Comparison of ENCODE assay signal across 20 cellular contexts in the genomic region with DNA sequence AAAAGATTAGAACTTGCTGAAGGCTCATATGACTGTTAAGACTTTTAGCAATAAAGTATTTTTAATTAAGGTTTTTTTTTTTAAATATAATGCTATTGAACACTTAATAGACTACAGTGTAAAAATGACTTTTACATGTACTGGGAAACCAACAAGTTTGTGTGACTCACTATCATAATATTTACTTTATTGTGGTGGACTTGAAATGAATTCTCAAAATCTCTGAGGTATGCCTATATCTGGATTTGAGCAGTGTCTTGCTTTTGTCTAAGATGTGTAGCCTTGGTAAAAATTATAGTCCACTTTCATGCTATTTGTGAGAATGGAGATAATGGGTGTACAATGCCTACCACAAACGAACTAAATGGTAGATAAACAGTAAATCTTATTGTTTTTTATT. TPM values are rescaled to one million over a fixed set of nuclear protein-coding genes. Genes with fewer than 3 reads are reported as not detected.
DNase-seq lines count a peak whose midpoint lies in the region; ATAC-seq, FAIRE-seq and TF ChIP-seq lines count a peak whose summit lies in the region.
"Had no signal": no experiment of that assay in that cellular context is flagged by ENCODE, and none has a peak within 500 bp of the region (broad histone marks: within the 10 kb centered on the region; RNA-seq: fewer than 3 reads in every experiment).

No MANE protein-coding gene starts in this region.

- ATAC-seq in HCT116 = peak; percentile 49; the same call in 1 of the 2 replicates
- ATAC-seq in HG03095 (IDR thresholded peaks at IDR 0.05; ENCODE audit: unreplicated experiment) = no peak
- ATAC-seq: activated T-cell treated with anti-CD3 and anti-CD28 coated beads, Interleukin-2, amount 50 U/mL, for 4 hours; left ventricle myocardium superior had no signal

- BruUV-seq in HCT116 (replicated peaks; lab: Mats Ljungman, UMichigan) (no TSS peak), Caco-2 (replicated peaks; lab: Mats Ljungman, UMichigan) (no TSS peak)

- CTCF ChIA-PET in HCT116 (lab: Charles Lee) = no interaction called here
- CTCF ChIA-PET in Caco-2 (lab: Charles Lee) = no interaction called here

- H3K4me2 ChIP-seq in HCT116 (ENCODE audit: low read length) = peak overlapping the region; percentile 29; the same call in 1 of the 2 replicates
- H3K4me2 ChIP-seq in astrocyte (ENCODE audit: low read length) = peak overlapping the region; percentile 5

- H3K4me1 ChIP-seq in HCT116 (ENCODE audit: control insufficient read depth in 1 of 2, insufficient read depth in 2 of 2, low read length in 2 of 2) (peaks cover 4 to 8% of the 10 kb centered on the region in 2 experiments; a peak in 3 of 4 replicates), astrocyte (ENCODE audit: insufficient read depth, low read length) (peaks cover 7% of the 10 kb centered on the region), Caco-2 (no peaks in the 10 kb centered on the region)
- H3K4me1 ChIP-seq: SJCRH30, upper lobe of left lung had no signal

- H3K4me3 Mint-ChIP-seq in astrocyte (ENCODE audit: unreplicated experiment) (no peak overlapping the region), Caco-2 (ENCODE audit: unreplicated experiment) (no peak overlapping the region)
- H3K4me3 Mint-ChIP-seq: activated CD4-positive, alpha-beta memory T cell treated with anti-CD3 and anti-CD28 coated beads for 36 hours; activated naive CD8-positive, alpha-beta T cell treated with anti-CD3 and anti-CD28 coated beads, Interleukin-2, amount 10 ng/mL, durations not matched to agents 7 days and 5 days; activated T-cell treated with anti-CD3 and anti-CD28 coated beads, Interleukin-2, amount 50 U/mL, for 4 hours; CD8-positive, alpha-beta memory T cell had no signal

- H3K27ac Mint-ChIP-seq in astrocyte (ENCODE audit: unreplicated experiment) = no peak overlapping the region
- H3K27ac Mint-ChIP-seq in Caco-2 (ENCODE audit: unreplicated experiment) = no peak overlapping the region
- H3K27ac Mint-ChIP-seq: activated CD4-positive, alpha-beta memory T cell treated with anti-CD3 and anti-CD28 coated beads for 36 hours; activated naive CD8-positive, alpha-beta T cell treated with anti-CD3 and anti-CD28 coated beads, Interleukin-2, amount 10 ng/mL, durations not matched to agents 7 days and 5 days; CD8-positive, alpha-beta memory T cell had no signal

- no peaks in the 10 kb centered on the region for H3K27me3 Mint-ChIP-seq in astrocyte (ENCODE audit: low read depth, unreplicated experiment)
- H3K27me3 Mint-ChIP-seq in Caco-2 (ENCODE audit: insufficient read depth, unreplicated experiment) = no peaks in the 10 kb centered on the region
- H3K27me3 Mint-ChIP-seq: activated CD4-positive, alpha-beta memory T cell treated with anti-CD3 and anti-CD28 coated beads for 36 hours; activated naive CD8-positive, alpha-beta T cell treated with anti-CD3 and anti-CD28 coated beads, Interleukin-2, amount 10 ng/mL, durations not matched to agents 7 days and 5 days; CD8-positive, alpha-beta memory T cell had no signal

- H3K36me3 ChIP-seq in HCT116 (ENCODE audit: control insufficient read depth in 1 of 2, insufficient read depth in 2 of 2, low read length in 2 of 2) = no peaks in the 10 kb centered on the region
- H3K36me3 ChIP-seq in astrocyte (ENCODE audit: insufficient read depth, low read length) = no peaks in the 10 kb centered on the region
- H3K36me3 ChIP-seq in Caco-2 (ENCODE audit: control insufficient read depth, insufficient read depth, low read length) = no peaks in the 10 kb centered on the region
- H3K36me3 ChIP-seq: SJCRH30, upper lobe of left lung had no signal

- intact Hi-C loops in HCT116 (cut with micrococcal nuclease) = no loop called here
- intact Hi-C loops in Caco-2 (cut with micrococcal nuclease; ENCODE audit: unreplicated experiment) = no loop called here

- H3K9me3 ChIP-seq in HCT116 (ENCODE audit: control insufficient read depth in 1 of 2, insufficient read depth in 1 of 2, low read depth in 1 of 2, low read length in 2 of 2) (no peaks in the 10 kb centered on the region), astrocyte (ENCODE audit: insufficient read depth, low read depth, low read length) (no peaks in the 10 kb centered on the region), Caco-2 (no peaks in the 10 kb centered on the region)
- H3K9me3 ChIP-seq: SJCRH30, upper lobe of left lung had no signal

- DNase-seq in A172 (ENCODE audit: low spot score) (peak; percentile 31), HCT116 (ENCODE audit: low read depth, low spot score) (no peak), astrocyte (ENCODE audit: low read depth) (peak; percentile 75), fibroblast of the conjunctiva (ENCODE audit: low read depth) (peak; percentile 13), Caco-2 (no peak), GM19239 (ENCODE audit: insufficient read length, low spot score) (no peak)
- DNase-seq in activated naive CD4-positive, alpha-beta T cell (lab: John Stamatoyannopoulos, UW) = no peak
- DNase-seq: 8988T; activated CD4-positive, alpha-beta memory T cell treated with anti-CD3 and anti-CD28 coated beads for 36 hours; activated naive CD8-positive, alpha-beta T cell treated with anti-CD3 and anti-CD28 coated beads, Interleukin-2, amount 10 ng/mL, durations not matched to agents 7 days and 5 days; activated T-cell treated with anti-CD3 and anti-CD28 coated beads, Interleukin-2, amount 50 U/mL, for 4 hours; CD8-positive, alpha-beta memory T cell; GF-D8; left ventricle myocardium superior; NCI-H1436 treated with DMSO at 0.1 percent for 48 hours; posterior cingulate gyrus; SJCRH30; stimulated activated naive CD4-positive, alpha-beta T cell; upper lobe of left lung had no signal

- POLR2A ChIA-PET in HCT116 (lab: Charles Lee) = no interaction called here
- POLR2A ChIA-PET in Caco-2 (lab: Charles Lee) = no interaction called here

- TF ChIP-seq POLR2A in HCT116 (IDR thresholded peaks at IDR 0.05; ENCODE audit: borderline replicate concordance, extremely low read depth, insufficient read depth, insufficient read length) = no peak

- H3K27ac ChIP-seq in HCT116 (ENCODE audit: low read depth, low read length) = no peak overlapping the region
- H3K27ac ChIP-seq in astrocyte (ENCODE audit: low read depth, low read length) = no peak overlapping the region
- H3K27ac ChIP-seq: SJCRH30, upper lobe of left lung had no signal

- H3K9ac ChIP-seq in HCT116 (ENCODE audit: low read length) (no peak overlapping the region), astrocyte (ENCODE audit: low read length) (no peak overlapping the region)

- no peaks in the 10 kb centered on the region for H3K36me3 Mint-ChIP-seq in astrocyte (ENCODE audit: low read depth, unreplicated experiment)
- H3K36me3 Mint-ChIP-seq in Caco-2 (ENCODE audit: insufficient read depth, unreplicated experiment) = no peaks in the 10 kb centered on the region
- H3K36me3 Mint-ChIP-seq: activated CD4-positive, alpha-beta memory T cell treated with anti-CD3 and anti-CD28 coated beads for 36 hours; activated naive CD8-positive, alpha-beta T cell treated with anti-CD3 and anti-CD28 coated beads, Interleukin-2, amount 10 ng/mL, durations not matched to agents 7 days and 5 days; CD8-positive, alpha-beta memory T cell had no signal

- H3K27me3 ChIP-seq in HCT116 (ENCODE audit: insufficient read depth, low read length) (no peaks in the 10 kb centered on the region), astrocyte (ENCODE audit: insufficient read depth, low read length) (no peaks in the 10 kb centered on the region), Caco-2 (replicated peaks; ENCODE audit: control insufficient read depth, insufficient read depth, low read length) (no peaks in the 10 kb centered on the region)
- H3K27me3 ChIP-seq: SJCRH30, upper lobe of left lung had no signal

- TF ChIP-seq RAD21 in HCT116 (IDR thresholded peaks at IDR 0.05; ENCODE audit: low read depth) = no peak

- peaks cover 11% of the 10 kb centered on the region for H3K4me1 Mint-ChIP-seq in astrocyte (ENCODE audit: low read depth, unreplicated experiment)
- no peaks in the 10 kb centered on the region for H3K4me1 Mint-ChIP-seq in Caco-2 (ENCODE audit: low read depth, unreplicated experiment)
- H3K4me1 Mint-ChIP-seq: activated naive CD8-positive, alpha-beta T cell treated with anti-CD3 and anti-CD28 coated beads, Interleukin-2, amount 10 ng/mL, durations not matched to agents 7 days and 5 days; CD8-positive, alpha-beta memory T cell had no signal

- H3K4me3 ChIP-seq in HCT116 (replicated peaks in 1 of 2; ENCODE audit: low read depth in 1 of 2, low read length in 2 of 2) (no peak overlapping the region), astrocyte (ENCODE audit: insufficient read depth, low read depth, low read length) (no peak overlapping the region), Caco-2 (ENCODE audit: low read depth, low read length) (no peak overlapping the region)
- H3K4me3 ChIP-seq: SJCRH30, upper lobe of left lung had no signal

- H2AFZ ChIP-seq in HCT116 (ENCODE audit: low read depth, low read length, poor library complexity, severe bottlenecking) = no peak overlapping the region
- H2AFZ ChIP-seq in astrocyte (ENCODE audit: low read depth, low read length) = no peak overlapping the region

- no peaks in the 10 kb centered on the region for H4K20me1 ChIP-seq in HCT116 (ENCODE audit: insufficient read depth)
- H4K20me1 ChIP-seq in astrocyte (ENCODE audit: insufficient read depth, low read length) = no peaks in the 10 kb centered on the region

- H3K79me2 ChIP-seq in HCT116 (ENCODE audit: insufficient read depth, low read length) (no peaks in the 10 kb centered on the region), astrocyte (ENCODE audit: insufficient read depth, low read length) (no peaks in the 10 kb centered on the region)

- FAIRE-seq in astrocyte (lab: Jason Lieb, UNC) (peak; percentile 26), GM19239 (lab: Jason Lieb, UNC) (no peak)

- H3K9me2 ChIP-seq in HCT116 (ENCODE audit: insufficient read depth) = no peaks in the 10 kb centered on the region

- RAD21 ChIA-PET in HCT116 (lab: Charles Lee; ENCODE audit: low non-redundant PET in 1 of 2, low total read pairs in 2 of 2, uncharacterized antibody in 2 of 2, unreplicated experiment in 2 of 2) = no interaction called here

- no peak for TF ChIP-seq CTCF in HCT116 (IDR thresholded peaks at IDR 0.05 in 2 of 3, conservative IDR thresholded peaks at IDR 0.05 in 1 of 3; ENCODE audit: borderline replicate concordance in 1 of 3, insufficient read depth in 1 of 3, low read depth in 2 of 3, low read length in 2 of 3)
- no peak for TF ChIP-seq CTCF in astrocyte (IDR thresholded peaks at IDR 0.05; ENCODE audit: insufficient read depth, low read depth, low read length)
- TF ChIP-seq CTCF in Caco-2 (IDR thresholded peaks at IDR 0.05; ENCODE audit: insufficient read depth in 1 of 2, low read depth in 1 of 2, low read length in 1 of 2, severe bottlenecking in 1 of 2, unreplicated experiment in 1 of 2) = no peak

- H3K9me3 Mint-ChIP-seq in astrocyte (ENCODE audit: unreplicated experiment) = peaks cover 6% of the 10 kb centered on the region
- H3K9me3 Mint-ChIP-seq in Caco-2 (ENCODE audit: unreplicated experiment) = no peaks in the 10 kb centered on the region

TF ChIP-seq in HCT116, 20 proteins besides CTCF, POLR2A, EP300 and RAD21 (continues in another document):
- TF ChIP-seq CEBPB (IDR thresholded peaks at IDR 0.05; ENCODE audit: low read depth) (no peak), CBX3 (IDR thresholded peaks at IDR 0.05; ENCODE audit: low read depth) (no peak; the same call in 1 of the 2 replicates)

RNA-seq across cellular contexts. Expression of gene NAV3, which starts 33.9 kb away (rescaled TPM):
- total RNA-seq in A172 (2014; rRNA removed; shearing (Covaris generic)) = 38.6 and 52.0 TPM in 2 replicates
- 7.8 TPM for total RNA-seq in HCT116 (2021; ENCODE audit: unreplicated experiment)
- polyA plus RNA-seq in HCT116 (2012) = 1.1 and 1.4 TPM in 2 replicates
- 24.1 and 29.7 TPM in 2 replicates for total RNA-seq in astrocyte
- 0.45 and 0.67 TPM in 2 replicates for total RNA-seq in Caco-2 (2022)
- total RNA-seq: activated CD4-positive, alpha-beta memory T cell treated with anti-CD3 and anti-CD28 coated beads for 36 hours; activated naive CD8-positive, alpha-beta T cell treated with anti-CD3 and anti-CD28 coated beads, Interleukin-2, amount 10 ng/mL, durations not matched to agents 7 days and 5 days; CD8-positive, alpha-beta memory T cell had no signal
- polyA plus RNA-seq: CD8-positive, alpha-beta memory T cell had no signal

Comparison
In these comparisons a context has a peak if more than half of its experiments do, and no peak if none do; other contexts are left out.
1. DNase-seq: peak in A172 (single experiment), astrocyte (single experiment) and fibroblast of the conjunctiva (single experiment); none in HCT116 (single experiment), activated naive CD4-positive, alpha-beta T cell (0 of 4), Caco-2 (0 of 2) and GM19239 (single experiment).